ENCODE assay signal across 9 cellular contexts in genomic region chr1:156114919-156115513, GRCh38. TPM values are rescaled to one million over a fixed set of nuclear protein-coding genes. Genes with fewer than 3 reads are reported as not detected.
DNase-seq lines count a peak whose midpoint lies in the region; ATAC-seq, FAIRE-seq and TF ChIP-seq lines count a peak whose summit lies in the region.
"Had no signal": no experiment of that assay in that cellular context is flagged by ENCODE, and none has a peak within 500 bp of the region (broad histone marks: within the 10 kb centered on the region; RNA-seq: fewer than 3 reads in every experiment).

No MANE protein-coding gene starts in this region.

- peaks cover 31 to 48% of the 10 kb centered on the region in 2 experiments for H3K4me1 ChIP-seq in K562 (replicated peaks in 1 of 2; ENCODE audit: control insufficient read depth in 2 of 2, insufficient read depth in 2 of 2, low read length in 2 of 2)
- peaks cover 38% of the 10 kb centered on the region for H3K4me1 ChIP-seq in keratinocyte (ENCODE audit: control insufficient read depth, extremely low read depth, insufficient read depth, low read length)

- H3K9me3 ChIP-seq in K562 (replicated peaks; ENCODE audit: control insufficient read depth, insufficient read depth, low read depth, low read length) (no peaks in the 10 kb centered on the region), keratinocyte (ENCODE audit: control insufficient read depth, low read depth, low read length) (no peaks in the 10 kb centered on the region)
- H3K9me3 ChIP-seq: neutrophil had no signal

- peaks cover 12% of the 10 kb centered on the region for H4K20me1 ChIP-seq in K562 (replicated peaks; ENCODE audit: control insufficient read depth, insufficient read depth, low read length)
- H4K20me1 ChIP-seq in keratinocyte (ENCODE audit: control insufficient read depth, extremely low read depth, insufficient read depth, low read length): peaks cover 25% of the 10 kb centered on the region

- H3K4me3 ChIP-seq in AG04449 (ENCODE audit: low read depth, low read length): peak overlapping the region; percentile 100
- peak overlapping the region; percentile 73 for H3K4me3 ChIP-seq in K562
- H3K4me3 ChIP-seq in keratinocyte (ENCODE audit: control insufficient read depth in 2 of 3, extremely low read depth in 1 of 3, insufficient read depth in 2 of 3, low read depth in 1 of 3, low read length in 3 of 3): peak overlapping the region; percentile 77 to 99 (median 84)

- H3K4me2 ChIP-seq in K562 (ENCODE audit: insufficient read depth, low read length) (peak overlapping the region; percentile 98), keratinocyte (ENCODE audit: control insufficient read depth, extremely low read depth, insufficient read depth, low read depth, low read length) (peak overlapping the region; percentile 66)

- peaks cover 54% of the 10 kb centered on the region for H3K79me2 ChIP-seq in K562 (ENCODE audit: control insufficient read depth, insufficient read depth, low read length)
- peaks cover 53% of the 10 kb centered on the region for H3K79me2 ChIP-seq in keratinocyte (ENCODE audit: control insufficient read depth, insufficient read depth, low read length)

- H3K27ac ChIP-seq in K562 (ENCODE audit: extremely low read depth, low read depth, low read length): peak overlapping the region; percentile 92
- H3K27ac ChIP-seq in keratinocyte (ENCODE audit: control insufficient read depth, insufficient read depth, low read length): peak overlapping the region; percentile 96
- H3K27ac ChIP-seq: neutrophil had no signal

- H2AFZ ChIP-seq in K562 (ENCODE audit: low read depth, low read length) (peak overlapping the region; percentile 28), keratinocyte (ENCODE audit: control insufficient read depth, low read length) (no peak overlapping the region)

- in situ Hi-C loops in K562 (cut with MboI): no loop called here

- H3K9me1 ChIP-seq in K562 (ENCODE audit: control insufficient read depth, insufficient read depth, low read length): no peaks in the 10 kb centered on the region
- peaks cover 1% of the 10 kb centered on the region for H3K9me1 ChIP-seq in keratinocyte (ENCODE audit: control insufficient read depth, extremely low read depth, insufficient read depth, low read length)

- peak; percentile 3; the same call in 1 of the 2 replicates for TF ChIP-seq EP300 in K562 (IDR thresholded peaks at IDR 0.05; ENCODE audit: low read length)

- no TSS peak for BruUV-seq in K562 (replicated peaks; lab: Mats Ljungman, UMichigan)

- intact Hi-C loops in K562 (cut with micrococcal nuclease): loop anchor here (1.0 to 5.0 kb wide), 2 partner anchors 8 to 392 kb away; no protein-coding TSS in a partner anchor

- no peaks in the 10 kb centered on the region for H3K27me3 ChIP-seq in K562 (ENCODE audit: control insufficient read depth in 2 of 2, insufficient read depth in 2 of 2, low read length in 2 of 2)
- no peaks in the 10 kb centered on the region for H3K27me3 ChIP-seq in keratinocyte (ENCODE audit: control insufficient read depth, extremely low read depth, insufficient read depth, low read length)

- FAIRE-seq in K562 (lab: Jason Lieb, UNC) (no peak), keratinocyte (lab: Jason Lieb, UNC) (no peak)

- no peak for TF ChIP-seq RAD21 in K562 (CRISPR knock-in tag; conservative IDR thresholded peaks at IDR 0.05 in 1 of 2, IDR thresholded peaks at IDR 0.05 in 1 of 2)

- H3K36me3 ChIP-seq in K562 (ENCODE audit: control insufficient read depth, insufficient read depth, low read length) (peaks cover 10% of the 10 kb centered on the region; the same call in 2 of the 3 replicates), keratinocyte (ENCODE audit: control insufficient read depth in 2 of 2, extremely low read depth in 1 of 2, insufficient read depth in 2 of 2, low read length in 2 of 2) (peaks cover 2 to 8% of the 10 kb centered on the region in 2 experiments)
- H3K36me3 ChIP-seq: neutrophil had no signal

- dilution Hi-C loops in keratinocyte (cut with MboI; ENCODE audit: extremely low pct_ligation_motif_present, low sequenced_read_pairs): no loop called here

- POLR2A ChIA-PET in AG04449 (lab: Yijun Ruan, JAX) (interaction anchor here (1.2 to 9.7 kb wide), 5 partner anchors 9 to 18 kb away, joined by 5 to 216 read pairs (median 31); no protein-coding TSS in a partner anchor), K562 (lab: Yijun Ruan, JAX) (interaction anchor here (0.6 to 8.5 kb wide), 9 partner anchors 8 to 342 kb away, joined by 3 to 164 read pairs (median 4); partner anchors contain the start of gene PMF1)

- peak; percentile 70 for ATAC-seq in K562
- no peak for ATAC-seq in stimulated activated naive CD8-positive, alpha-beta T cell treated with anti-CD3 and anti-CD28 coated beads, Interleukin-15, Interleukin-2, amounts not matched to agents 100 U/mL and 50 U/mL, for 24 hours

- peak; percentile 15 for TF ChIP-seq POLR2A in GM19099 (IDR thresholded peaks at IDR 0.05; ENCODE audit: extremely low read depth, insufficient read length, low read depth)
- TF ChIP-seq POLR2A in K562 (conservative IDR thresholded peaks at IDR 0.05): 0 out of 2 replicates have a peak, but pooled peaks have one; percentile 47

- CTCF ChIA-PET in AG04449 (lab: Yijun Ruan, JAX): interaction anchor here (0.8 to 46.3 kb wide), 5 partner anchors 9 to 165 kb away, joined by 3 to 1837 read pairs (median 8); partner anchors contain the start of gene MEX3A
- CTCF ChIA-PET in K562 (lab: Yijun Ruan, JAX; ENCODE audit: low intra/inter-chr PET ratio): no interaction called here

- TF ChIP-seq CTCF in AG04449 (IDR thresholded peaks at IDR 0.05; ENCODE audit: insufficient read depth, low read length, missing control alignments) (no peak), K562 (IDR thresholded peaks at IDR 0.05 in 2 of 3, conservative IDR thresholded peaks at IDR 0.05 in 1 of 3; ENCODE audit: insufficient read depth in 2 of 3, low read depth in 1 of 3, low read length in 3 of 3) (no peak), keratinocyte (optimal IDR thresholded peaks at IDR 0.05 in 1 of 3, IDR thresholded peaks at IDR 0.05 in 1 of 3, conservative IDR thresholded peaks at IDR 0.05 in 1 of 3; ENCODE audit: extremely low read depth in 1 of 3, insufficient read depth in 2 of 3, low read length in 3 of 3) (no peak)

- under 1% methylated on average over 49 of the region's 49 CpGs for WGBS in K562 (ENCODE audit: insufficient coverage, low coverage, missing lambda C conversion rate)

- peak overlapping the region; percentile 83 to 99 for H3K9ac ChIP-seq in K562 (ENCODE audit: insufficient read depth in 1 of 2, low read depth in 2 of 2, low read length in 2 of 2)
- peak overlapping the region; percentile 100 for H3K9ac ChIP-seq in keratinocyte (ENCODE audit: control insufficient read depth, extremely low read depth, insufficient read depth, low read length)

- DNase-seq in AG04449 (ENCODE audit: low read depth, low spot score) (no peak), NCI-H345 (lab: John Stamatoyannopoulos, UW) (peak; percentile 63), K562 (ENCODE audit: extremely low read depth in 1 of 4, low spot score in 3 of 4) (peak in 2 of 4 experiments; percentile 69 to 70), keratinocyte (ENCODE audit: low read depth, low spot score) (no peak), SHP77 (lab: John Stamatoyannopoulos, UW) (no peak), NK-92 (lab: John Stamatoyannopoulos, UW; ENCODE audit: unreplicated experiment) (no peak)
- DNase-seq in stimulated activated naive CD8-positive, alpha-beta T cell treated with anti-CD3 and anti-CD28 coated beads, Interleukin-15, Interleukin-2, amounts not matched to agents 100 U/mL and 50 U/mL, for 24 hours: peak; percentile 34

RNA-seq across cellular contexts. Expression of gene LMNA, which starts 0.5 kb away (rescaled TPM):
- 84.8 and 209 TPM in 2 replicates for total RNA-seq in K562 (2011; cell fraction: chromatin; rRNA removed; ENCODE audit: low replicate concordance)
- 154 and 172 TPM in 2 replicates for total RNA-seq in K562 (2011; cell fraction: nucleolus; rRNA removed)
- 95.4 and 117 TPM in 2 replicates for total RNA-seq in K562 (2011; cell fraction: nucleoplasm; rRNA removed)
- total RNA-seq in K562 (2014; rRNA removed) (250 and 267 TPM in 2 replicates), K562 (2014; rRNA removed; fragmentation: Illumina TruSeq; extraction: Trizol) (41.3 and 44.0 TPM in 2 replicates), K562 (2015; rRNA removed; fragmentation: Illumina TruSeq; extraction: Trizol) (89.1 and 97.7 TPM in 2 replicates), K562 (2021) (347 and 354 TPM in 2 replicates)
- polyA plus RNA-seq in K562 (2011; rRNA removed) (88.2 and 129 TPM in 2 replicates), K562 (2014; fragmentation: Illumina TruSeq; extraction: Trizol) (77.1 and 104 TPM in 2 replicates), K562 (2014; fragmentation: Nextera tagmentation; extraction: Ambion mirVana) (1 to 10 TPM in 1 of 2 experiments, under 1 TPM in 1; 1.00 to 4.5 TPM), K562 (2014; rRNA removed) (123 and 166 TPM in 2 replicates), keratinocyte (368 to 551 TPM (median 444 TPM) in 3 replicates)
- 116 and 274 TPM in 2 replicates for polyA plus RNA-seq in K562 (2011; cell fraction: cytosol; rRNA removed)
- polyA plus RNA-seq in K562 (2011; cell fraction: nucleus; rRNA removed): 154 and 164 TPM in 2 replicates
- 193 TPM in 2 replicates for polyA plus RNA-seq in K562 (2012)
- polyA minus RNA-seq in K562 (2011; rRNA and poly(A)+ RNA removed): 104 and 109 TPM in 2 replicates
- polyA minus RNA-seq in K562 (2011; cell fraction: cytosol; rRNA and poly(A)+ RNA removed): 151 and 176 TPM in 2 replicates
- polyA minus RNA-seq in K562 (2011; cell fraction: nucleus; rRNA and poly(A)+ RNA removed): 47.4 and 69.6 TPM in 2 replicates
- 222 TPM for polyA plus RNA-seq in keratinocyte (2011; ENCODE audit: low read depth)
- polyA plus RNA-seq in keratinocyte (2011; cell fraction: cytosol; rRNA removed): 159 and 403 TPM in 2 replicates
- 626 and 729 TPM in 2 replicates for polyA plus RNA-seq in keratinocyte (2011; cell fraction: nucleus; rRNA removed)
- 224 and 699 TPM in 2 replicates for polyA plus RNA-seq in keratinocyte (2012; ENCODE audit: low replicate concordance)
- 328 to 615 TPM (median 504 TPM) in 3 replicates for polyA minus RNA-seq in keratinocyte
- polyA minus RNA-seq in keratinocyte (2011; cell fraction: cytosol; rRNA and poly(A)+ RNA removed): 757 TPM
- 433 and 457 TPM in 2 replicates for polyA minus RNA-seq in keratinocyte (2011; cell fraction: nucleus; rRNA and poly(A)+ RNA removed)

RNA-seq across cellular contexts. Expression of gene MEX3A, which starts 32.8 kb away (rescaled TPM):
- total RNA-seq in K562 (2011; cell fraction: chromatin; rRNA removed; ENCODE audit: low replicate concordance): 4.5 and 10.4 TPM in 2 replicates
- 5.4 and 5.8 TPM in 2 replicates for total RNA-seq in K562 (2011; cell fraction: nucleolus; rRNA removed)
- total RNA-seq in K562 (2011; cell fraction: nucleoplasm; rRNA removed): 5.7 and 7.9 TPM in 2 replicates
- total RNA-seq in K562 (2014; rRNA removed) (7.3 and 8.0 TPM in 2 replicates), K562 (2014; rRNA removed; fragmentation: Illumina TruSeq; extraction: Trizol) (4.2 and 4.4 TPM in 2 replicates), K562 (2015; rRNA removed; fragmentation: Illumina TruSeq; extraction: Trizol) (4.7 and 5.1 TPM in 2 replicates), K562 (2021) (13.7 and 14.5 TPM in 2 replicates)
- polyA plus RNA-seq in K562 (2011; rRNA removed) (5.2 and 9.0 TPM in 2 replicates), K562 (2014; fragmentation: Illumina TruSeq; extraction: Trizol) (9.2 and 10.1 TPM in 2 replicates), K562 (2014; fragmentation: Nextera tagmentation; extraction: Ambion mirVana) (under 1 TPM; 0.36 to 0.37 TPM), K562 (2014; rRNA removed) (8.7 and 11.0 TPM in 2 replicates), keratinocyte (1.1 to 2.0 TPM (median 1.5 TPM) in 3 replicates)
- 11.1 and 12.3 TPM in 2 replicates for polyA plus RNA-seq in K562 (2011; cell fraction: cytosol; rRNA removed)
- polyA plus RNA-seq in K562 (2011; cell fraction: nucleus; rRNA removed): 14.4 and 17.6 TPM in 2 replicates
- polyA plus RNA-seq in K562 (2012): 3.8 and 8.5 TPM in 2 replicates
- 5.8 and 6.9 TPM in 2 replicates for polyA minus RNA-seq in K562 (2011; rRNA and poly(A)+ RNA removed)
- 10.8 and 15.0 TPM in 2 replicates for polyA minus RNA-seq in K562 (2011; cell fraction: cytosol; rRNA and poly(A)+ RNA removed)
- polyA minus RNA-seq in K562 (2011; cell fraction: nucleus; rRNA and poly(A)+ RNA removed): 2.6 and 5.0 TPM in 2 replicates
- polyA plus RNA-seq in keratinocyte (2011; ENCODE audit: low read depth): 0.75 TPM
- 0.83 and 1.5 TPM in 2 replicates for polyA plus RNA-seq in keratinocyte (2011; cell fraction: cytosol; rRNA removed)
- polyA plus RNA-seq in keratinocyte (2011; cell fraction: nucleus; rRNA removed): 2.9 and 4.1 TPM in 2 replicates
- 1.1 and 2.1 TPM in 2 replicates for polyA plus RNA-seq in keratinocyte (2012; ENCODE audit: low replicate concordance)
- 1.1 to 4.3 TPM (median 1.7 TPM) in 3 replicates for polyA minus RNA-seq in keratinocyte
- polyA minus RNA-seq in keratinocyte (2011; cell fraction: cytosol; rRNA and poly(A)+ RNA removed): 0.96 TPM
- polyA minus RNA-seq in keratinocyte (2011; cell fraction: nucleus; rRNA and poly(A)+ RNA removed): 2.6 and 3.1 TPM in 2 replicates

RNA-seq across cellular contexts. Expression of gene SEMA4A, which starts 38.4 kb away (rescaled TPM):
- total RNA-seq in K562 (2011; cell fraction: chromatin; rRNA removed; ENCODE audit: low replicate concordance): 2.6 and 4.3 TPM in 2 replicates
- 3.5 and 4.1 TPM in 2 replicates for total RNA-seq in K562 (2011; cell fraction: nucleolus; rRNA removed)
- total RNA-seq in K562 (2011; cell fraction: nucleoplasm; rRNA removed): 3.1 and 4.4 TPM in 2 replicates
- total RNA-seq in K562 (2014; rRNA removed) (0.45 and 0.49 TPM in 2 replicates), K562 (2014; rRNA removed; fragmentation: Illumina TruSeq; extraction: Trizol) (0.38 and 0.40 TPM in 2 replicates), K562 (2015; rRNA removed; fragmentation: Illumina TruSeq; extraction: Trizol) (0.40 and 0.72 TPM in 2 replicates), K562 (2021) (1.4 and 1.9 TPM in 2 replicates)
- polyA plus RNA-seq in K562 (2011; rRNA removed) (1.7 and 3.2 TPM in 2 replicates), K562 (2014; fragmentation: Illumina TruSeq; extraction: Trizol) (0.79 and 1.1 TPM in 2 replicates), K562 (2014; fragmentation: Nextera tagmentation; extraction: Ambion mirVana) (under 1 TPM; 0.04 to 0.06 TPM), K562 (2014; rRNA removed) (1.0 and 1.5 TPM in 2 replicates), keratinocyte (5.7 to 11.0 TPM (median 7.9 TPM) in 3 replicates)
- polyA plus RNA-seq in K562 (2011; cell fraction: cytosol; rRNA removed): 2.0 and 2.8 TPM in 2 replicates
- polyA plus RNA-seq in K562 (2011; cell fraction: nucleus; rRNA removed): 15.5 and 18.8 TPM in 2 replicates
- polyA plus RNA-seq in K562 (2012): 0.77 and 2.6 TPM in 2 replicates
- 0.53 and 0.96 TPM in 2 replicates for polyA minus RNA-seq in K562 (2011; rRNA and poly(A)+ RNA removed)
- polyA minus RNA-seq in K562 (2011; cell fraction: cytosol; rRNA and poly(A)+ RNA removed): 1.7 and 2.1 TPM in 2 replicates
- polyA minus RNA-seq in K562 (2011; cell fraction: nucleus; rRNA and poly(A)+ RNA removed): 1.3 and 2.0 TPM in 2 replicates
- polyA plus RNA-seq in keratinocyte (2011; ENCODE audit: low read depth): 2.6 TPM
- polyA plus RNA-seq in keratinocyte (2011; cell fraction: cytosol; rRNA removed): 6.8 and 8.9 TPM in 2 replicates
- 8.0 and 11.0 TPM in 2 replicates for polyA plus RNA-seq in keratinocyte (2011; cell fraction: nucleus; rRNA removed)
- 9.5 and 9.9 TPM in 2 replicates for polyA plus RNA-seq in keratinocyte (2012; ENCODE audit: low replicate concordance)
- polyA minus RNA-seq in keratinocyte: 12.9 to 22.9 TPM (median 13.7 TPM) in 3 replicates
- 6.1 TPM for polyA minus RNA-seq in keratinocyte (2011; cell fraction: cytosol; rRNA and poly(A)+ RNA removed)
- 5.4 and 10.0 TPM in 2 replicates for polyA minus RNA-seq in keratinocyte (2011; cell fraction: nucleus; rRNA and poly(A)+ RNA removed)

RNA-seq across cellular contexts. Expression of gene RAB25, which starts 54.1 kb away (rescaled TPM):
- not detected in 2 replicates for total RNA-seq in K562 (2011; cell fraction: chromatin; rRNA removed; ENCODE audit: low replicate concordance)
- not detected in 2 replicates for total RNA-seq in K562 (2011; cell fraction: nucleolus; rRNA removed)
- not detected in 2 replicates for total RNA-seq in K562 (2011; cell fraction: nucleoplasm; rRNA removed)
- not detected in 2 replicates for total RNA-seq in K562 (2014; rRNA removed)
- total RNA-seq in K562 (2014; rRNA removed; fragmentation: Illumina TruSeq; extraction: Trizol): not detected in 2 replicates
- not detected in 2 replicates for total RNA-seq in K562 (2015; rRNA removed; fragmentation: Illumina TruSeq; extraction: Trizol)
- total RNA-seq in K562 (2021): 0.27 and 0.49 TPM in 2 replicates
- polyA plus RNA-seq in K562 (2011; rRNA removed): 0.10 and 0.68 TPM in 2 replicates
- 0.30 and 0.37 TPM in 2 replicates for polyA plus RNA-seq in K562 (2011; cell fraction: cytosol; rRNA removed)
- polyA plus RNA-seq in K562 (2011; cell fraction: nucleus; rRNA removed): 0.24 TPM in 1 of 2 replicates, not detected in the other
- 0.18 and 0.36 TPM in 2 replicates for polyA plus RNA-seq in K562 (2012)
- polyA plus RNA-seq in K562 (2014; fragmentation: Illumina TruSeq; extraction: Trizol): not detected in 2 replicates
- polyA plus RNA-seq in K562 (2014; fragmentation: Nextera tagmentation; extraction: Ambion mirVana): under 1 TPM in 1 of 2 experiments, not detected in 1; 0.13 TPM
- polyA plus RNA-seq in K562 (2014; rRNA removed): 0.45 TPM in 1 of 2 replicates, not detected in the other
- polyA minus RNA-seq in K562 (2011; rRNA and poly(A)+ RNA removed): 0.75 TPM in 1 of 2 replicates, not detected in the other
- not detected in 2 replicates for polyA minus RNA-seq in K562 (2011; cell fraction: cytosol; rRNA and poly(A)+ RNA removed)
- not detected in 2 replicates for polyA minus RNA-seq in K562 (2011; cell fraction: nucleus; rRNA and poly(A)+ RNA removed)
- 93.4 to 159 TPM (median 106 TPM) in 3 replicates for polyA plus RNA-seq in keratinocyte
- 155 TPM for polyA plus RNA-seq in keratinocyte (2011; ENCODE audit: low read depth)
- 168 and 189 TPM in 2 replicates for polyA plus RNA-seq in keratinocyte (2011; cell fraction: cytosol; rRNA removed)
- polyA plus RNA-seq in keratinocyte (2011; cell fraction: nucleus; rRNA removed): 94.5 and 106 TPM in 2 replicates
- 85.5 and 278 TPM in 2 replicates for polyA plus RNA-seq in keratinocyte (2012; ENCODE audit: low replicate concordance)
- polyA minus RNA-seq in keratinocyte: 118 to 203 TPM (median 128 TPM) in 3 replicates
- polyA minus RNA-seq in keratinocyte (2011; cell fraction: cytosol; rRNA and poly(A)+ RNA removed): 96.3 TPM
- 26.8 and 30.1 TPM in 2 replicates for polyA minus RNA-seq in keratinocyte (2011; cell fraction: nucleus; rRNA and poly(A)+ RNA removed)

Comparison
In these comparisons a context has a peak if more than half of its experiments do, and no peak if none do; other contexts are left out.
1. DNase-seq: peak in NCI-H345 (single experiment) and stimulated activated naive CD8-positive, alpha-beta T cell treated with anti-CD3 and anti-CD28 coated beads, Interleukin-15, Interleukin-2, amounts not matched to agents 100 U/mL and 50 U/mL, for 24 hours (single experiment); none in AG04449 (single experiment), keratinocyte (single experiment), SHP77 (0 of 2) and NK-92 (single experiment).
2. Peak in every context shown above with its lines, with median percentiles within 50 percentile points of each other: H3K4me3 ChIP-seq.